In the genomic region with DNA sequence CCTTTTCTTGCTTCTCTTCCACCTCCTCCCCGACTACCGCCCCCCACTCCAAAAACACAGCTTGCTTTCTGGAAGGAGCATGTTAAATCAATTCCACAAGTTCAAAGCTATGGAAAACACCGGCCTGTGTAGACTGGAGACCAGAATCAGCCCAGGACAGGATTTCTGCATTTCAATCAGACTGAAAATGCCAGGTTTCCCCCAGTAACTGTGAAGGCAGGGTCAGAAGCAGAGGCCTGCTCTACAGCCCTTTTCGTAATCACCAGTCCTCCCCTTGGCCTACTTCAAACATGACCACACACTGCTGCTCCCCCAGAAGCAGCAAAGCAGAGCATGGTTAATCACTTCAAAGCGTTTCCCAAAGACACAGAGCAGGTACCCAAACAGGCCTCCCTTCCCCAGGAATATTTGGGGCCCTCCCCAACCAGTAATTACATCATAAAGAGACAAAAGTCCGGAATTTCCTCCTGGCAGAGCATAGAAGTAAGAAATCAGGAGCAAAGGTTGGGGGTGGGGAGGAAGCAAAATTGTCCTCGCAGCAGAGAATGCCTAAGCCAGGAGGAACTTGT, we compare ENCODE assay signal across 8 cellular contexts. TPM values are rescaled to one million over a fixed set of nuclear protein-coding genes. Genes with fewer than 3 reads are reported as not detected.
DNase-seq lines count a peak whose midpoint lies in the region; ATAC-seq and TF ChIP-seq lines count a peak whose summit lies in the region.

No MANE protein-coding gene starts in this region.

- H3K9me3 Mint-ChIP-seq in natural killer cell: no peaks in the 10 kb centered on the region

- TF ChIP-seq CTCF in RWPE2 (IDR thresholded peaks at IDR 0.05; ENCODE audit: poor library complexity, severe bottlenecking): no peak
- TF ChIP-seq CTCF in epithelial cell of proximal tubule (conservative IDR thresholded peaks at IDR 0.05; ENCODE audit: low read depth, low read length): no peak
- TF ChIP-seq CTCF in natural killer cell (IDR thresholded peaks at IDR 0.05): no peak

- DNase-seq in Daoy (ENCODE audit: low read depth) (peak; percentile 63), RWPE2 (ENCODE audit: low spot score) (no peak), epithelial cell of proximal tubule (ENCODE audit: low read depth) (no peak), natural killer cell (no peak), HEK293T (ENCODE audit: extremely low spot score) (no peak)
- DNase-seq in activated CD4-positive, CD25-positive, alpha-beta regulatory T cell (lab: John Stamatoyannopoulos, UW): no peak

- POLR2A ChIA-PET in HEK293T (lab: Yijun Ruan, JAX): interaction anchor here (2.9 kb wide), 1 partner anchor 39 kb away, joined by 20 read pairs; a partner anchor contains a TSS

- H3K36me3 Mint-ChIP-seq in natural killer cell: no peaks in the 10 kb centered on the region

- H3K4me1 ChIP-seq in RWPE2 (ENCODE audit: insufficient read depth, poor library complexity, severe bottlenecking): peaks cover 72% of the 10 kb centered on the region

- H3K27ac Mint-ChIP-seq in natural killer cell: peak overlapping the region; percentile 83 to 87

- H3K27me3 Mint-ChIP-seq in natural killer cell (ENCODE audit: low read depth in 2 of 2): no peaks in the 10 kb centered on the region

- no peaks in the 10 kb centered on the region for H3K9me3 ChIP-seq in RWPE2 (ENCODE audit: severe bottlenecking)

- H3K4me3 ChIP-seq in RWPE2 (ENCODE audit: severe bottlenecking) (no peak overlapping the region), epithelial cell of proximal tubule (ENCODE audit: low read depth, low read length) (peak overlapping the region; percentile 14)

- peak overlapping the region; percentile 100 for H3K27ac ChIP-seq in RWPE2 (ENCODE audit: poor library complexity, severe bottlenecking)

- ATAC-seq in RWPE2 (ENCODE audit: low read depth): peak; percentile 4; the same call in 2 of the 3 replicates
- ATAC-seq in natural killer cell: no peak
- ATAC-seq in HG03457 (IDR thresholded peaks at IDR 0.05; ENCODE audit: unreplicated experiment): no peak
- no peak for ATAC-seq in HG03342 (IDR thresholded peaks at IDR 0.05; ENCODE audit: unreplicated experiment)

- peaks cover 52% of the 10 kb centered on the region for H3K36me3 ChIP-seq in RWPE2 (ENCODE audit: low read depth)

- CTCF ChIA-PET in HEK293T (lab: Yijun Ruan, JAX): no interaction called here

- intact Hi-C loops in natural killer cell (cut with micrococcal nuclease): loop anchor here (5.0 kb wide), 1 partner anchor 39 kb away; a partner anchor contains a TSS

- H3K27me3 ChIP-seq in RWPE2 (ENCODE audit: insufficient read depth, poor library complexity, severe bottlenecking): no peaks in the 10 kb centered on the region

- H3K4me3 Mint-ChIP-seq in natural killer cell: peak overlapping the region; percentile 72

- peaks cover 65 to 72% of the 10 kb centered on the region in 2 donors for H3K4me1 Mint-ChIP-seq in natural killer cell

TF ChIP-seq in HEK293T, 16 proteins besides CTCF, POLR2A, EP300 and RAD21:
- no peak for TF ChIP-seq CTBP1 (IDR thresholded peaks at IDR 0.05; ENCODE audit: borderline replicate concordance)
- no peak for TF ChIP-seq SUZ12 (IDR thresholded peaks at IDR 0.05)
- no peak for TF ChIP-seq ZNF384 (IDR thresholded peaks at IDR 0.05)
- TF ChIP-seq, protein P1, sequence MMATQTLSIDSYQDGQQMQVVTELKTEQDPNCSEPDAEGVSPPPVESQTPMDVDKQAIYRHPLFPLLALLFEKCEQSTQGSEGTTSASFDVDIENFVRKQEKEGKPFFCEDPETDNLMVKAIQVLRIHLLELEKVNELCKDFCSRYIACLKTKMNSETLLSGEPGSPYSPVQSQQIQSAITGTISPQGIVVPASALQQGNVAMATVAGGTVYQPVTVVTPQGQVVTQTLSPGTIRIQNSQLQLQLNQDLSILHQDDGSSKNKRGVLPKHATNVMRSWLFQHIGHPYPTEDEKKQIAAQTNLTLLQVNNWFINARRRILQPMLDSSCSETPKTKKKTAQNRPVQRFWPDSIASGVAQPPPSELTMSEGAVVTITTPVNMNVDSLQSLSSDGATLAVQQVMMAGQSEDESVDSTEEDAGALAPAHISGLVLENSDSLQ (IDR thresholded peaks at IDR 0.05): no peak
- no peak for TF ChIP-seq LEF1 (IDR thresholded peaks at IDR 0.05; ENCODE audit: borderline replicate concordance)
- TF ChIP-seq TARDBP (IDR thresholded peaks at IDR 0.05): no peak
- TF ChIP-seq NFRKB (IDR thresholded peaks at IDR 0.05): no peak
- TF ChIP-seq FOXM1 (IDR thresholded peaks at IDR 0.05; ENCODE audit: borderline replicate concordance): no peak
- TF ChIP-seq SP1 (IDR thresholded peaks at IDR 0.05): no peak
- TF ChIP-seq L3MBTL2 (conservative IDR thresholded peaks at IDR 0.05): no peak
- no peak for TF ChIP-seq ARNT (IDR thresholded peaks at IDR 0.05)

RNA-seq across cellular contexts. Expression of a gene that starts 38.4 kb away (rescaled TPM):
- 15.4 and 20.7 TPM in 2 replicates for total RNA-seq in Daoy (2014; rRNA removed; shearing (Covaris generic))
- 17.9 and 18.6 TPM in 2 replicates for total RNA-seq in epithelial cell of proximal tubule
- 10 to 100 TPM; 57.6 to 72.6 (median 69.8) TPM for total RNA-seq in natural killer cell
